15 cellular contexts compared by ENCODE assay signal in genomic region chr2:216653931-216654365, GRCh38. TPM values are rescaled to one million over a fixed set of nuclear protein-coding genes. Genes with fewer than 3 reads are reported as not detected.
DNase-seq lines count a peak whose midpoint lies in the region; ATAC-seq and TF ChIP-seq lines count a peak whose summit lies in the region.
"Had no signal": no experiment of that assay in that cellular context is flagged by ENCODE, and none has a peak within 500 bp of the region (broad histone marks: within the 10 kb centered on the region; RNA-seq: fewer than 3 reads in every experiment).

No MANE protein-coding gene starts in this region.

- in situ Hi-C loops in GM13977 (cut with MboI; ENCODE audit: low pct_unique_long_range_greater_than_20kb, low sequenced_read_pairs, unreplicated experiment): no loop called here

- peaks cover 84% of the 10 kb centered on the region for H4K20me1 ChIP-seq in Loucy (ENCODE audit: insufficient read depth, low read length, poor library complexity, severe bottlenecking)

- peaks cover 83% of the 10 kb centered on the region; the same call in 1 of the 2 replicates for H3K36me3 ChIP-seq in Loucy (ENCODE audit: insufficient read depth, low read length)
- peaks cover 0 to 9% (median 0%) of the 10 kb centered on the region in 4 donors for H3K36me3 ChIP-seq in stomach

- H3K27ac ChIP-seq in coronary artery (peak overlapping the region; percentile 43 to 77), stomach (peak overlapping the region in 3 of 5 donors; percentile 11 to 80 (median 71))
- H3K27ac ChIP-seq: BLaER1 had no signal

- no peaks in the 10 kb centered on the region for H3K27me3 ChIP-seq in Loucy (ENCODE audit: insufficient read depth, low read length, poor library complexity, severe bottlenecking)
- no peaks in the 10 kb centered on the region for H3K27me3 ChIP-seq in stomach
- H3K27me3 ChIP-seq: BLaER1, esophagus muscularis mucosa had no signal

- TF ChIP-seq CTCF in Loucy (conservative IDR thresholded peaks at IDR 0.05; ENCODE audit: low read length): no peak
- TF ChIP-seq CTCF in coronary artery (IDR thresholded peaks at IDR 0.05): no peak
- no peak for TF ChIP-seq CTCF in stomach (IDR thresholded peaks at IDR 0.05)
- no peak for TF ChIP-seq CTCF in GM13977 (IDR thresholded peaks at IDR 0.05; ENCODE audit: extremely low read depth, insufficient read depth, missing control alignments)

- H3K79me2 ChIP-seq in Loucy (ENCODE audit: insufficient read depth, low read length): peaks cover 96% of the 10 kb centered on the region

- TF ChIP-seq POLR2A in stomach (IDR thresholded peaks at IDR 0.05): no peak

- H3F3A ChIP-seq in Loucy (ENCODE audit: low read depth): no peaks in the 10 kb centered on the region

- DNase-seq in coronary artery (ENCODE audit: low spot score) (no peak), iris pigment epithelial cell (ENCODE audit: low read depth) (peak; percentile 65), stomach (no peak), OCI-M1 (lab: John Stamatoyannopoulos, UW) (no peak), GM13977 (ENCODE audit: low spot score) (no peak)
- DNase-seq: activated CD4-positive, alpha-beta T cell treated with anti-CD3 and anti-CD28 coated beads for 4 hours; activated naive CD4-positive, alpha-beta T cell; left colon; NCI-H526 treated with DMSO at 0.1 percent for 48 hours; stimulated activated CD4-positive, alpha-beta T cell treated with anti-CD3 and anti-CD28 coated beads, Interleukin-4, amount 100 ng/mL, for 24 hours had no signal

- no peaks in the 10 kb centered on the region for H3K9me2 ChIP-seq in Loucy (replicated peaks; ENCODE audit: low read depth, low read length)

- ATAC-seq in GM19455 (IDR thresholded peaks at IDR 0.05; ENCODE audit: unreplicated experiment): no peak
- ATAC-seq: K562, left colon had no signal

- H3K9me3 ChIP-seq in Loucy (ENCODE audit: insufficient read depth, low read depth, low read length) (no peaks in the 10 kb centered on the region), stomach (no peaks in the 10 kb centered on the region)
- H3K9me3 ChIP-seq: BLaER1, esophagus muscularis mucosa had no signal

- intact Hi-C loops in stomach (cut with DNase I; ENCODE audit: low total_unique reads): no loop called here

- peak overlapping the region; percentile 16 for H3K4me2 ChIP-seq in Loucy (ENCODE audit: low read depth, low read length, poor library complexity, severe bottlenecking)
- H3K4me2 ChIP-seq: BLaER1 had no signal

- WGBS in stomach, 5 donors: 34 to 52% (median 38%) methylated on average over 2 of the region's 2 CpGs

- no peak overlapping the region for H3K9ac ChIP-seq in Loucy (ENCODE audit: low read depth, low read length, poor library complexity, severe bottlenecking)
- H3K9ac ChIP-seq: BLaER1 had no signal

- H3K4me1 ChIP-seq in Loucy (ENCODE audit: insufficient read depth, low read length, poor library complexity, severe bottlenecking) (peaks cover 37% of the 10 kb centered on the region), stomach (peaks cover 21 to 71% (median 58%) of the 10 kb centered on the region in 4 donors)

- no peak for TF ChIP-seq EP300 in stomach (IDR thresholded peaks at IDR 0.05)

- no peak overlapping the region for H3K4me3 ChIP-seq in Loucy (ENCODE audit: low read length, poor library complexity, severe bottlenecking)
- no peak overlapping the region for H3K4me3 ChIP-seq in coronary artery
- H3K4me3 ChIP-seq in stomach: no peak overlapping the region
- H3K4me3 ChIP-seq: BLaER1, esophagus muscularis mucosa, K562 had no signal

- no peak overlapping the region for H2AFZ ChIP-seq in Loucy (ENCODE audit: low read length)

RNA-seq across cellular contexts. Expression of gene IGFBP2, which starts 20.7 kb away (rescaled TPM):
- total RNA-seq in stomach: 100 to 1,000 TPM; 180 to 636 (median 529) TPM
- polyA plus RNA-seq in stomach: 100 to 1,000 TPM; 106 to 285 (median 238) TPM
- polyA plus RNA-seq: K562 had no signal

RNA-seq across cellular contexts. Expression of gene IGFBP5, which starts 41.4 kb away (rescaled TPM):
- 100 to 1,000 TPM; 166 to 923 (median 548) TPM for total RNA-seq in stomach
- polyA plus RNA-seq in stomach: 100 to 1,000 TPM in 2 of 3 donors, 10 to 100 TPM in 1; 92.1 to 215 (median 128) TPM
